In genomic region chr9:137610944-137611343, GRCh38 we compare ENCODE assay signal across 1 cellular context.
TF ChIP-seq lines count a peak whose summit lies in the region.

No MANE protein-coding gene starts in this region.

TF ChIP-seq in GM23338, 12 proteins besides CTCF, POLR2A, EP300 and RAD21:
- TF ChIP-seq STAT1 (IDR thresholded peaks at IDR 0.05; ENCODE audit: unreplicated experiment) (no peak), REST (IDR thresholded peaks at IDR 0.05; ENCODE audit: unreplicated experiment) (no peak), JUNB (IDR thresholded peaks at IDR 0.05; ENCODE audit: unreplicated experiment) (no peak), ZNF331 (CRISPR knock-in tag; IDR thresholded peaks at IDR 0.05; ENCODE audit: low read depth) (no peak)
TF ChIP-seq in GM23338: peak in this region for 0.
